Comparison of ENCODE assay signal across 1 cellular context in the genomic region with DNA sequence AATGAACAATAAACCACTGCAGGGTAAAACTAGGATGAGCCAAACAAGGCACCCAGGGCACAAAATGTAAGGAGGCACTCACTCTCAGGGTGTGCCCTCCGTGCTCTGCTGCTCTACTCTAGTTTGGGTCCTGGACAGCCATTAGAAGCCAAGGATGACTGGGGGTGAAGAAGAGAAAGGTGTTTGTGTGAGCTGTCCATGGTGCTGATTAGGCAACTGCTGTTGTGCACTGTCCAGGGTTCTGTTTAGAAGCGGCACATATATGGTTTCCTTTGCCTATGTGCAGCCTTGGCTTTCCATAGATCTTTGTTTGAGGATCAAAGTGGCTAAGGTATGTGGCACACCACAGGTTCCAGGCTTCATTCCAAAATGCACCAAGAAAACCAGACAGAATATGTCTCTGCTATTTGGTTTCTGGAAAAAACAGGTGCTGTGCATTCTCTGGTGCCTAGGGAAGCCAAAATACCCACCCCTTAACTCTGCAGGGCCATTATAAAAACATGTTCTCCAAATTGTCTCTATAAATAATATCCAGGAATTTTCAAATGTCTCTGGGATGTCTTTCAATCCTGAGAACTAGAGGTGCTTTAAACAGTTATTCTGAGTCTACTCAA.
TF ChIP-seq lines count a peak whose summit lies in the region.

No MANE protein-coding gene starts in this region.

TF ChIP-seq in GM23338, 12 proteins besides CTCF, POLR2A, EP300 and RAD21 (continued from another document):
- TF ChIP-seq ZNF462 (CRISPR knock-in tag; IDR thresholded peaks at IDR 0.05), result peak; percentile 76; the same call in 1 of the 2 replicates
- no peak for TF ChIP-seq CREB1 (CRISPR knock-in tag; IDR thresholded peaks at IDR 0.05; ENCODE audit: low read depth)
- TF ChIP-seq, protein P1, sequence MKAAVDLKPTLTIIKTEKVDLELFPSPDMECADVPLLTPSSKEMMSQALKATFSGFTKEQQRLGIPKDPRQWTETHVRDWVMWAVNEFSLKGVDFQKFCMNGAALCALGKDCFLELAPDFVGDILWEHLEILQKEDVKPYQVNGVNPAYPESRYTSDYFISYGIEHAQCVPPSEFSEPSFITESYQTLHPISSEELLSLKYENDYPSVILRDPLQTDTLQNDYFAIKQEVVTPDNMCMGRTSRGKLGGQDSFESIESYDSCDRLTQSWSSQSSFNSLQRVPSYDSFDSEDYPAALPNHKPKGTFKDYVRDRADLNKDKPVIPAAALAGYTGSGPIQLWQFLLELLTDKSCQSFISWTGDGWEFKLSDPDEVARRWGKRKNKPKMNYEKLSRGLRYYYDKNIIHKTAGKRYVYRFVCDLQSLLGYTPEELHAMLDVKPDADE (IDR thresholded peaks at IDR 0.05), result no peak
- TF ChIP-seq ZNF331 (CRISPR knock-in tag; IDR thresholded peaks at IDR 0.05; ENCODE audit: low read depth), result 0 out of 2 replicates have a peak, but pooled peaks have one; percentile 5
TF ChIP-seq in GM23338: peak in this region for 3.
